ENCODE assay signal across 16 cellular contexts in the genomic region with DNA sequence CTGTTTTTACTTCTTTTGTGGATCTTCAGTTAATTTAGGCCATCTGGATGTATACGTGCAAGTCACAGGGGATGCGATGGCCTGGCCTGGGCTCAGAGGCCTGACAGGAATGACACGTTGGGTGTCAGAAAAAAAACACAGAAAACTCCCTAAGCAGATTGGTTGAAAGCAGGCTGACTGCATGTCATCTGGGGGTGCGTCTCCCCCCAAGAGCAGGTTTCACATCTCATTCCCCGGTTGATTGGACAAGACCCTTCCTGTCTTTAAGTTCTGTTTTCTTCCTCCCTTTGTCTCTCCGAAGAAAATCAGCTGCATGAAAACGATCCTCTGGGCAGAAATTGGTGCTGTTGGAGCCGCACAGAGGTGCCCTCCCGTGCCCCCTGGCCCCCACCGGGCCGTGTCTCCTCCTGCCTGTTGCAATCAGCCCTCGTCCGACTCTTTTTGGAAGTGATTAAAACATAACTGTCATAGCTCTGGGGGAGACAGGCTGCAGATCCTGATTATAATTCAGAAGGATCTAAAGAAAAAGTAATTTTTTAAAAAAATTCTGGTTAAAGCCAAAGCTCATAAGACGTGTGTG.
DNase-seq lines count a peak whose midpoint lies in the region; ATAC-seq and TF ChIP-seq lines count a peak whose summit lies in the region.
"Had no signal": no experiment of that assay in that cellular context is flagged by ENCODE, and none has a peak within 500 bp of the region (broad histone marks: within the 10 kb centered on the region; RNA-seq: fewer than 3 reads in every experiment).

No MANE protein-coding gene starts in this region.

- peak; percentile 3 for DNase-seq in MV-4-11 (lab: John Stamatoyannopoulos, UW)
- peak; percentile 25 for DNase-seq in left ventricle myocardium superior
- peak; percentile 42 for DNase-seq in posterior vena cava (ENCODE audit: low spot score)
- DNase-seq in activated naive CD8-positive, alpha-beta T cell treated with anti-CD3 and anti-CD28 coated beads, Interleukin-2, amount 50 U/mL, for 24 hours = no peak
- DNase-seq in putamen (ENCODE audit: low spot score) = no peak
- DNase-seq in CD4-positive, alpha-beta T cell = no peak
- no peak for DNase-seq in CD14-positive monocyte (ENCODE audit: low spot score)
- DNase-seq: activated CD4-positive, alpha-beta T cell treated with anti-CD3 and anti-CD28 coated beads, Interleukin-2, amount 50 U/mL, for 48 hours; activated naive CD4-positive, alpha-beta T cell; activated T-cell treated with anti-CD3 and anti-CD28 coated beads for 4 hours; effector memory CD8-positive, alpha-beta T cell; NCI-H1105 treated with DMSO at 0.1 percent for 48 hours; SHP77 treated with DMSO at 0.1 percent for 48 hours had no signal

- ATAC-seq in left ventricle myocardium superior = peak; percentile 5
- no peak for ATAC-seq in activated naive CD8-positive, alpha-beta T cell treated with anti-CD3 and anti-CD28 coated beads, Interleukin-2, amount 50 U/mL, for 24 hours
- no peak for ATAC-seq in CD4-positive, alpha-beta T cell (ENCODE audit: poor library complexity)
- ATAC-seq: effector memory CD8-positive, alpha-beta T cell had no signal

- H3K4me2 ChIP-seq in BLaER1 = peak overlapping the region; percentile 72

- H3K4me3 Mint-ChIP-seq in activated naive CD8-positive, alpha-beta T cell treated with anti-CD3 and anti-CD28 coated beads, Interleukin-2, amount 50 U/mL, for 24 hours = no peak overlapping the region
- no peak overlapping the region for H3K4me3 Mint-ChIP-seq in CD4-positive, alpha-beta T cell
- H3K4me3 Mint-ChIP-seq in CD14-positive monocyte = no peak overlapping the region
- H3K4me3 Mint-ChIP-seq: effector memory CD8-positive, alpha-beta T cell had no signal

- H3K9ac ChIP-seq in BLaER1 = peak overlapping the region; percentile 69

- TF ChIP-seq CTCF in CD4-positive, alpha-beta T cell (IDR thresholded peaks at IDR 0.05) = no peak
- TF ChIP-seq CTCF in CD14-positive monocyte (IDR thresholded peaks at IDR 0.05) = no peak

- no peaks in the 10 kb centered on the region for H4K20me1 ChIP-seq in BLaER1

- H3K9me3 ChIP-seq in BLaER1 = no peaks in the 10 kb centered on the region
- H3K9me3 ChIP-seq in CD4-positive, alpha-beta T cell (ENCODE audit: control insufficient read depth, low read length) = no peaks in the 10 kb centered on the region
- H3K9me3 ChIP-seq: ascending aorta, thoracic aorta had no signal

- no peaks in the 10 kb centered on the region for H3K27me3 ChIP-seq in BLaER1
- no peaks in the 10 kb centered on the region for H3K27me3 ChIP-seq in CD4-positive, alpha-beta T cell (ENCODE audit: control insufficient read depth, insufficient read depth, low read length)
- H3K27me3 ChIP-seq: ascending aorta had no signal

- peaks cover 76% of the 10 kb centered on the region for H3K4me1 ChIP-seq in BLaER1
- H3K4me1 ChIP-seq: ascending aorta had no signal

- H3K4me3 ChIP-seq in BLaER1 = no peak overlapping the region
- H3K4me3 ChIP-seq: ascending aorta, thoracic aorta had no signal

- H3K36me3 Mint-ChIP-seq in activated naive CD8-positive, alpha-beta T cell treated with anti-CD3 and anti-CD28 coated beads, Interleukin-2, amount 50 U/mL, for 24 hours (ENCODE audit: low read depth) = peaks cover 7% of the 10 kb centered on the region
- H3K36me3 Mint-ChIP-seq in CD4-positive, alpha-beta T cell (ENCODE audit: low read depth) = no peaks in the 10 kb centered on the region
- peaks cover 38 to 47% of the 10 kb centered on the region in 2 donors for H3K36me3 Mint-ChIP-seq in CD14-positive monocyte

- POLR2A ChIA-PET in CD4-positive, alpha-beta T cell (lab: Charles Lee) = no interaction called here

- no peaks in the 10 kb centered on the region for H3K27me3 Mint-ChIP-seq in activated naive CD8-positive, alpha-beta T cell treated with anti-CD3 and anti-CD28 coated beads, Interleukin-2, amount 50 U/mL, for 24 hours
- no peaks in the 10 kb centered on the region for H3K27me3 Mint-ChIP-seq in CD4-positive, alpha-beta T cell
- H3K27me3 Mint-ChIP-seq in CD14-positive monocyte (ENCODE audit: low read depth in 3 of 3) = peaks cover 0 to 1% (median 0%) of the 10 kb centered on the region in 3 donors
- H3K27me3 Mint-ChIP-seq: effector memory CD8-positive, alpha-beta T cell had no signal

- H3K27ac Mint-ChIP-seq in activated naive CD8-positive, alpha-beta T cell treated with anti-CD3 and anti-CD28 coated beads, Interleukin-2, amount 50 U/mL, for 24 hours = no peak overlapping the region
- no peak overlapping the region for H3K27ac Mint-ChIP-seq in CD4-positive, alpha-beta T cell
- peak overlapping the region in 1 of 7 donors; percentile 46 for H3K27ac Mint-ChIP-seq in CD14-positive monocyte
- H3K27ac Mint-ChIP-seq: effector memory CD8-positive, alpha-beta T cell had no signal

- no peaks in the 10 kb centered on the region for H3K36me3 ChIP-seq in BLaER1
- H3K36me3 ChIP-seq: ascending aorta, thoracic aorta had no signal

- CTCF ChIA-PET in CD4-positive, alpha-beta T cell (lab: Charles Lee) = interaction anchor here (0.7 kb wide), 1 partner anchor 178 kb away, joined by 3 read pairs; no protein-coding TSS in a partner anchor

- intact Hi-C loops in left ventricle myocardium superior (cut with micrococcal nuclease) = no loop called here
- intact Hi-C loops in posterior vena cava (cut with DNase I) = no loop called here
- intact Hi-C loops in CD4-positive, alpha-beta T cell (cut with DNase I, micrococcal nuclease) = no loop called here
- intact Hi-C loops in CD14-positive monocyte (cut with micrococcal nuclease) = no loop called here

- H3K9me3 Mint-ChIP-seq in activated naive CD8-positive, alpha-beta T cell treated with anti-CD3 and anti-CD28 coated beads, Interleukin-2, amount 50 U/mL, for 24 hours = no peaks in the 10 kb centered on the region
- no peaks in the 10 kb centered on the region for H3K9me3 Mint-ChIP-seq in CD4-positive, alpha-beta T cell
- peaks cover 0 to 2% (median 0%) of the 10 kb centered on the region in 7 donors for H3K9me3 Mint-ChIP-seq in CD14-positive monocyte
- H3K9me3 Mint-ChIP-seq: effector memory CD8-positive, alpha-beta T cell had no signal

- peak overlapping the region; percentile 76 for H3K27ac ChIP-seq in BLaER1
- no peak overlapping the region for H3K27ac ChIP-seq in CD4-positive, alpha-beta T cell (ENCODE audit: low read depth, low read length)
- H3K27ac ChIP-seq: ascending aorta, thoracic aorta had no signal

- H3K4me1 Mint-ChIP-seq in activated naive CD8-positive, alpha-beta T cell treated with anti-CD3 and anti-CD28 coated beads, Interleukin-2, amount 50 U/mL, for 24 hours = no peaks in the 10 kb centered on the region
- peaks cover 11% of the 10 kb centered on the region for H3K4me1 Mint-ChIP-seq in CD4-positive, alpha-beta T cell (ENCODE audit: low read depth)
- H3K4me1 Mint-ChIP-seq in CD14-positive monocyte = no peaks in the 10 kb centered on the region

Comparison
In these comparisons a context has a peak if more than half of its experiments do, and no peak if none do; other contexts are left out.
1. DNase-seq: peak in MV-4-11 (single experiment), left ventricle myocardium superior (single experiment) and posterior vena cava (single experiment); none in activated naive CD8-positive, alpha-beta T cell treated with anti-CD3 and anti-CD28 coated beads, Interleukin-2, amount 50 U/mL, for 24 hours (single experiment), putamen (single experiment), CD4-positive, alpha-beta T cell (0 of 10) and CD14-positive monocyte (single experiment).